ENCODE assay signal across 10 cellular contexts in genomic region chr10:114471906-114472873, GRCh38.
A peak's percentile ranks its signal among the peaks of the same experiment; 100 is the strongest.
DNase-seq lines count a peak whose midpoint lies in the region; ATAC-seq lines count a peak whose summit lies in the region.
"Had no signal": no experiment of that assay in that cellular context is flagged by ENCODE, and none has a peak within 500 bp of the region (broad histone marks: within the 10 kb centered on the region; RNA-seq: fewer than 3 reads in every experiment).

No MANE protein-coding gene starts in this region.

- intact Hi-C loops in naive thymus-derived CD4-positive, alpha-beta T cell (cut with micrococcal nuclease), result loop anchor here (1.0 to 10.0 kb wide), 14 partner anchors 10 to 653 kb away; partner anchors contain the start of gene FHIP2A (in 1 of the 2)

- peak overlapping the region; percentile 9 for H3K27ac Mint-ChIP-seq in activated naive CD8-positive, alpha-beta T cell treated with anti-CD3 and anti-CD28 coated beads, Interleukin-2, amount 10 ng/mL, durations not matched to agents 7 days and 5 days
- H3K27ac Mint-ChIP-seq in naive thymus-derived CD4-positive, alpha-beta T cell, result peak overlapping the region; percentile 11 to 82 (median 60)

- no peak overlapping the region for H3K4me3 Mint-ChIP-seq in activated naive CD8-positive, alpha-beta T cell treated with anti-CD3 and anti-CD28 coated beads, Interleukin-2, amount 10 ng/mL, durations not matched to agents 7 days and 5 days
- H3K4me3 Mint-ChIP-seq in naive thymus-derived CD4-positive, alpha-beta T cell, result no peak overlapping the region

- H3K9me3 ChIP-seq in naive thymus-derived CD4-positive, alpha-beta T cell (ENCODE audit: control insufficient read depth in 2 of 3, low read length in 3 of 3), result no peaks in the 10 kb centered on the region
- H3K9me3 ChIP-seq in HAP-1, result no peaks in the 10 kb centered on the region
- H3K9me3 ChIP-seq: uterus had no signal

- no peaks in the 10 kb centered on the region for H3K27me3 ChIP-seq in naive thymus-derived CD4-positive, alpha-beta T cell (ENCODE audit: control insufficient read depth in 2 of 2, insufficient read depth in 2 of 2, low read length in 2 of 2)
- H3K27me3 ChIP-seq in HAP-1 (ENCODE audit: low read depth), result no peaks in the 10 kb centered on the region
- H3K27me3 ChIP-seq: uterus had no signal

- peaks cover 0 to 12% of the 10 kb centered on the region in 2 donors for H3K4me1 ChIP-seq in naive thymus-derived CD4-positive, alpha-beta T cell (ENCODE audit: control insufficient read depth in 2 of 2, insufficient read depth in 2 of 2, low read length in 2 of 2)
- 0 out of 2 replicates have a peak, but pooled peaks cover 3% of the 10 kb centered on the region for H3K4me1 ChIP-seq in HAP-1
- H3K4me1 ChIP-seq: uterus had no signal

- peaks cover 14% of the 10 kb centered on the region for H3K4me1 Mint-ChIP-seq in activated naive CD8-positive, alpha-beta T cell treated with anti-CD3 and anti-CD28 coated beads, Interleukin-2, amount 10 ng/mL, durations not matched to agents 7 days and 5 days
- H3K4me1 Mint-ChIP-seq in naive thymus-derived CD4-positive, alpha-beta T cell, result peaks cover 13 to 61% (median 49%) of the 10 kb centered on the region in 7 donors

- no peaks in the 10 kb centered on the region for H3K27me3 Mint-ChIP-seq in activated naive CD8-positive, alpha-beta T cell treated with anti-CD3 and anti-CD28 coated beads, Interleukin-2, amount 10 ng/mL, durations not matched to agents 7 days and 5 days
- no peaks in the 10 kb centered on the region for H3K27me3 Mint-ChIP-seq in naive thymus-derived CD4-positive, alpha-beta T cell

- CTCF ChIA-PET in naive thymus-derived CD4-positive, alpha-beta T cell (lab: Charles Lee), result interaction anchor here (0.7 to 8.0 kb wide), 32 partner anchors 10 to 364 kb away, joined by 3 to 108 read pairs (median 4); no protein-coding TSS in a partner anchor

- peaks cover 0 to 48% (median 9%) of the 10 kb centered on the region in 3 experiments for H3K36me3 ChIP-seq in naive thymus-derived CD4-positive, alpha-beta T cell (ENCODE audit: control insufficient read depth in 2 of 3, insufficient read depth in 3 of 3, low read length in 3 of 3)
- H3K36me3 ChIP-seq in HAP-1 (replicated peaks), result no peaks in the 10 kb centered on the region; the same call in 1 of the 2 replicates
- H3K36me3 ChIP-seq: uterus had no signal

- in situ Hi-C loops in HAP-1 (cut with MboI; ENCODE audit: low sequenced_read_pairs), result loop anchor here (10.0 kb wide), 1 partner anchor 73 kb away; no protein-coding TSS in a partner anchor

- H3K4me3 ChIP-seq in naive thymus-derived CD4-positive, alpha-beta T cell (ENCODE audit: low read length), result no peak overlapping the region
- H3K4me3 ChIP-seq in HAP-1, result no peak overlapping the region
- H3K4me3 ChIP-seq: uterus had no signal

- peaks cover 10% of the 10 kb centered on the region for H3K36me3 Mint-ChIP-seq in activated naive CD8-positive, alpha-beta T cell treated with anti-CD3 and anti-CD28 coated beads, Interleukin-2, amount 10 ng/mL, durations not matched to agents 7 days and 5 days
- peaks cover 4 to 17% (median 11%) of the 10 kb centered on the region in 5 donors for H3K36me3 Mint-ChIP-seq in naive thymus-derived CD4-positive, alpha-beta T cell

- POLR2A ChIA-PET in activated naive CD8-positive, alpha-beta T cell treated with anti-CD3 and anti-CD28 coated beads, Interleukin-2, amount 10 ng/mL, durations not matched to agents 7 days and 5 days (lab: Charles Lee), result interaction anchor here (1.1 to 1.6 kb wide), 5 partner anchors 70 to 349 kb away, joined by 4 to 7 read pairs (median 5); partner anchors contain the start of gene FHIP2A
- POLR2A ChIA-PET in naive thymus-derived CD4-positive, alpha-beta T cell (lab: Charles Lee), result interaction anchor here (0.7 to 2.1 kb wide), 8 partner anchors 20 to 76 kb away, joined by 3 to 11 read pairs (median 6); no protein-coding TSS in a partner anchor

- H3K27ac ChIP-seq in naive thymus-derived CD4-positive, alpha-beta T cell (ENCODE audit: low read depth, low read length), result peak overlapping the region; percentile 47
- H3K27ac ChIP-seq: HL-60 had no signal

- DNase-seq in NCI-H146 treated with DMSO at 0.1 percent for 48 hours (lab: John Stamatoyannopoulos, UW; ENCODE audit: unreplicated experiment) (peak; percentile 83), HAP-1 (ENCODE audit: low spot score in 2 of 2) (no peak), cerebellum (ENCODE audit: low spot score) (no peak), inferior parietal cortex (ENCODE audit: extremely low spot score) (no peak)
- DNase-seq in activated naive CD8-positive, alpha-beta T cell treated with anti-CD3 and anti-CD28 coated beads, Interleukin-2, amount 10 ng/mL, durations not matched to agents 7 days and 5 days, result no peak
- DNase-seq in naive thymus-derived CD4-positive, alpha-beta T cell, result no peak

- ATAC-seq in GM18511 (IDR thresholded peaks at IDR 0.05; ENCODE audit: unreplicated experiment) (peak; percentile 8), GM21367 (IDR thresholded peaks at IDR 0.05; ENCODE audit: unreplicated experiment) (no peak)
- no peak for ATAC-seq in activated naive CD8-positive, alpha-beta T cell treated with anti-CD3 and anti-CD28 coated beads, Interleukin-2, amount 10 ng/mL, durations not matched to agents 7 days and 5 days (ENCODE audit: low read depth)
- no peak for ATAC-seq in naive thymus-derived CD4-positive, alpha-beta T cell

- H3K9me3 Mint-ChIP-seq in activated naive CD8-positive, alpha-beta T cell treated with anti-CD3 and anti-CD28 coated beads, Interleukin-2, amount 10 ng/mL, durations not matched to agents 7 days and 5 days, result no peaks in the 10 kb centered on the region
- H3K9me3 Mint-ChIP-seq in naive thymus-derived CD4-positive, alpha-beta T cell, result no peaks in the 10 kb centered on the region
